24 cellular contexts compared by ENCODE assay signal in genomic region chr18:66632771-66633170, GRCh38. TPM values are rescaled to one million over a fixed set of nuclear protein-coding genes. Genes with fewer than 3 reads are reported as not detected.
"Had no signal": no experiment of that assay in that cellular context is flagged by ENCODE, and none has a peak within 500 bp of the region (broad histone marks: within the 10 kb centered on the region; RNA-seq: fewer than 3 reads in every experiment).

No MANE protein-coding gene starts in this region.

- H3K4me3 Mint-ChIP-seq: activated B cell treated with CpG ODN at 0.5 μM for 24 hours; activated CD4-positive, alpha-beta memory T cell treated with anti-CD3 and anti-CD28 coated beads, Interleukin-2, amount 10 ng/mL, durations not matched to agents 7 days and 5 days; activated naive CD4-positive, alpha-beta T cell treated with anti-CD3 and anti-CD28 coated beads for 36 hours; activated naive CD8-positive, alpha-beta T cell; activated T-helper 17 cell treated with anti-CD3 and anti-CD28 coated beads, Interleukin-2, amount 50 U/mL, for 72 hours; T-helper 17 cell had no signal

- H3K9me3 Mint-ChIP-seq: activated B cell treated with CpG ODN at 0.5 μM for 24 hours had no signal

- H3K36me3 Mint-ChIP-seq: activated naive CD8-positive, alpha-beta T cell had no signal

- DNase-seq: activated B cell treated with CpG ODN at 0.5 μM for 24 hours; activated CD4-positive, alpha-beta memory T cell treated with anti-CD3 and anti-CD28 coated beads, Interleukin-2, amount 10 ng/mL, durations not matched to agents 7 days and 5 days; activated CD4-positive, alpha-beta T cell treated with anti-CD3 and anti-CD28 coated beads for 1 hour; activated CD4-positive, alpha-beta T cell treated with anti-CD3 and anti-CD28 coated beads, Interleukin-2, amount 50 U/mL, for 1 hour; activated gamma-delta T cell; activated naive CD4-positive, alpha-beta T cell treated with anti-CD3 and anti-CD28 coated beads for 36 hours; activated T-cell treated with anti-CD3 and anti-CD28 coated beads for 4 hours; activated T-cell treated with anti-CD3 and anti-CD28 coated beads, Interleukin-2, amount 50 U/mL, for 48 hours; amygdala; brain microvascular endothelial cell; MM.1S; NCI-H1105; NCI-H1436; NCI-H1694 treated with DMSO at 0.1 percent for 48 hours; NCI-H2029 treated with DMSO at 0.1 percent for 48 hours; NCI-H345; NCI-H524; SIG-M5; T-helper 17 cell; T-helper 9 cell had no signal

- ATAC-seq: activated T-helper 17 cell treated with anti-CD3 and anti-CD28 coated beads, Interleukin-2, amount 50 U/mL, for 72 hours; T-helper 17 cell had no signal

- H3K4me1 Mint-ChIP-seq: activated B cell treated with CpG ODN at 0.5 μM for 24 hours; activated CD4-positive, alpha-beta memory T cell treated with anti-CD3 and anti-CD28 coated beads, Interleukin-2, amount 10 ng/mL, durations not matched to agents 7 days and 5 days; activated T-helper 17 cell treated with anti-CD3 and anti-CD28 coated beads, Interleukin-2, amount 50 U/mL, for 72 hours; T-helper 17 cell had no signal

- H3K27ac ChIP-seq: brain microvascular endothelial cell had no signal

- H3K27me3 ChIP-seq: brain microvascular endothelial cell had no signal

- H3K36me3 ChIP-seq: brain microvascular endothelial cell had no signal

- H3K27ac Mint-ChIP-seq: activated B cell treated with CpG ODN at 0.5 μM for 24 hours; activated CD4-positive, alpha-beta memory T cell treated with anti-CD3 and anti-CD28 coated beads, Interleukin-2, amount 10 ng/mL, durations not matched to agents 7 days and 5 days; activated naive CD4-positive, alpha-beta T cell treated with anti-CD3 and anti-CD28 coated beads for 36 hours; activated naive CD8-positive, alpha-beta T cell; activated T-helper 17 cell treated with anti-CD3 and anti-CD28 coated beads, Interleukin-2, amount 50 U/mL, for 72 hours; T-helper 17 cell had no signal

- H3K27me3 Mint-ChIP-seq: activated B cell treated with CpG ODN at 0.5 μM for 24 hours; activated CD4-positive, alpha-beta memory T cell treated with anti-CD3 and anti-CD28 coated beads, Interleukin-2, amount 10 ng/mL, durations not matched to agents 7 days and 5 days; activated naive CD8-positive, alpha-beta T cell; activated T-helper 17 cell treated with anti-CD3 and anti-CD28 coated beads, Interleukin-2, amount 50 U/mL, for 72 hours; T-helper 17 cell had no signal

- FAIRE-seq: RCC 7860 had no signal

RNA-seq across cellular contexts. Expression of gene CDH19, which starts 28.9 kb away (rescaled TPM):
- total RNA-seq: activated B cell treated with CpG ODN at 0.5 μM for 24 hours; activated CD4-positive, alpha-beta memory T cell treated with anti-CD3 and anti-CD28 coated beads, Interleukin-2, amount 10 ng/mL, durations not matched to agents 7 days and 5 days; activated CD8-positive, alpha-beta memory T cell treated with anti-CD3 and anti-CD28 coated beads for 36 hours; activated naive CD4-positive, alpha-beta T cell treated with anti-CD3 and anti-CD28 coated beads for 36 hours; activated T-helper 17 cell treated with anti-CD3 and anti-CD28 coated beads, Interleukin-2, amount 50 U/mL, for 72 hours; T-helper 17 cell had no signal
